Comparison of ENCODE assay signal across 37 cellular contexts in genomic region chr3:127022849-127023248, GRCh38.
"Had no signal": no experiment of that assay in that cellular context is flagged by ENCODE, and none has a peak within 500 bp of the region (broad histone marks: within the 10 kb centered on the region; RNA-seq: fewer than 3 reads in every experiment).

No MANE protein-coding gene starts in this region.

- H3K36me3 Mint-ChIP-seq: activated naive CD4-positive, alpha-beta T cell treated with anti-CD3 and anti-CD28 coated beads, Interleukin-2, amount 10 ng/mL, durations not matched to agents 7 days and 5 days; activated naive CD4-positive, alpha-beta T cell treated with anti-CD3 and anti-CD28 coated beads, Interleukin-2, amount 50 U/mL, for 24 hours; activated naive CD8-positive, alpha-beta T cell treated with anti-CD3 and anti-CD28 coated beads for 36 hours; activated naive CD8-positive, alpha-beta T cell treated with anti-CD3 and anti-CD28 coated beads, Interleukin-2, amount 10 ng/mL, durations not matched to agents 7 days and 5 days had no signal

- H3K4me3 ChIP-seq: adrenal gland, ascending aorta, body of pancreas, cardiac muscle cell had no signal

- H3K4me1 ChIP-seq: adrenal gland, body of pancreas had no signal

- H3K27me3 Mint-ChIP-seq: activated naive CD4-positive, alpha-beta T cell treated with anti-CD3 and anti-CD28 coated beads, Interleukin-2, amount 10 ng/mL, durations not matched to agents 7 days and 5 days; activated naive CD4-positive, alpha-beta T cell treated with anti-CD3 and anti-CD28 coated beads, Interleukin-2, amount 50 U/mL, for 24 hours; activated naive CD8-positive, alpha-beta T cell; activated naive CD8-positive, alpha-beta T cell treated with anti-CD3 and anti-CD28 coated beads for 36 hours; activated naive CD8-positive, alpha-beta T cell treated with anti-CD3 and anti-CD28 coated beads, Interleukin-2, amount 10 ng/mL, durations not matched to agents 7 days and 5 days; activated naive CD8-positive, alpha-beta T cell treated with anti-CD3 and anti-CD28 coated beads, Interleukin-2, amount 50 U/mL, for 24 hours; activated T-cell treated with anti-CD3 and anti-CD28 coated beads, Interleukin-2, amount 50 U/mL, for 24 hours; activated T-helper 17 cell treated with anti-CD3 and anti-CD28 coated beads, Interleukin-2, amount 50 U/mL, for 72 hours; brain; central memory CD8-positive, alpha-beta T cell had no signal

- H3K27ac Mint-ChIP-seq: activated naive CD4-positive, alpha-beta T cell treated with anti-CD3 and anti-CD28 coated beads for 36 hours; activated naive CD4-positive, alpha-beta T cell treated with anti-CD3 and anti-CD28 coated beads, Interleukin-2, amount 10 ng/mL, durations not matched to agents 7 days and 5 days; activated naive CD4-positive, alpha-beta T cell treated with anti-CD3 and anti-CD28 coated beads, Interleukin-2, amount 50 U/mL, for 24 hours; activated naive CD4-positive, alpha-beta T cell treated with anti-CD3 and anti-CD28 coated beads, Interleukin-2, amount 50 U/mL, for 72 hours; activated naive CD8-positive, alpha-beta T cell; activated naive CD8-positive, alpha-beta T cell treated with anti-CD3 and anti-CD28 coated beads for 36 hours; activated naive CD8-positive, alpha-beta T cell treated with anti-CD3 and anti-CD28 coated beads, Interleukin-2, amount 10 ng/mL, durations not matched to agents 7 days and 5 days; activated naive CD8-positive, alpha-beta T cell treated with anti-CD3 and anti-CD28 coated beads, Interleukin-2, amount 50 U/mL, for 24 hours; activated T-cell treated with anti-CD3 and anti-CD28 coated beads, Interleukin-2, amount 50 U/mL, for 24 hours; activated T-cell treated with anti-CD3 and anti-CD28 coated beads, Interleukin-2, amount 50 U/mL, for 72 hours; activated T-helper 1 cell treated with anti-CD3 and anti-CD28 coated beads, Interleukin-12 subunit alpha, Interleukin-12 subunit beta, Interleukin-2, Interleukin-4 antibody, amounts not matched to agents 30 ng/mL and 10 ng/mL and 1 ng/mL, durations not matched to agents 14 hours and 24 hours and 36 hours; activated T-helper 17 cell treated with anti-CD3 and anti-CD28 coated beads, Interleukin-2, amount 50 U/mL, for 72 hours; activated T-helper 2 cell treated with anti-CD3 and anti-CD28 coated beads, Interferon-gamma antibody, Interleukin-2, Interleukin-4, amounts not matched to agents 10 μg/mL and 5 μg/mL and 100 μg/mL, durations not matched to agents 14 hours and 24 hours and 36 hours; brain had no signal

- H3K4me1 Mint-ChIP-seq: activated naive CD4-positive, alpha-beta T cell treated with anti-CD3 and anti-CD28 coated beads, Interleukin-2, amount 10 ng/mL, durations not matched to agents 7 days and 5 days; activated naive CD4-positive, alpha-beta T cell treated with anti-CD3 and anti-CD28 coated beads, Interleukin-2, amount 50 U/mL, for 24 hours; activated naive CD8-positive, alpha-beta T cell treated with anti-CD3 and anti-CD28 coated beads, Interleukin-2, amount 50 U/mL, for 24 hours; activated T-helper 17 cell treated with anti-CD3 and anti-CD28 coated beads, Interleukin-2, amount 50 U/mL, for 72 hours; brain; central memory CD8-positive, alpha-beta T cell had no signal

- H3K27ac ChIP-seq: adrenal gland, ascending aorta, body of pancreas, brain microvascular endothelial cell, cardiac muscle cell had no signal

- H3K9me3 ChIP-seq: adrenal gland, ascending aorta, body of pancreas had no signal

- H3K27me3 ChIP-seq: adrenal gland, ascending aorta, body of pancreas, brain microvascular endothelial cell, cardiac muscle cell had no signal

- DNase-seq: activated effector memory CD4-positive, alpha-beta T cell treated with anti-CD3 and anti-CD28 coated beads, Interleukin-2, amount 50 U/mL, for 16 hours; activated effector memory CD4-positive, alpha-beta T cell treated with Interleukin-2 at 50 U/mL for 16 hours; activated gamma-delta T cell; activated gamma-delta T cell treated with Interleukin-2 at 50 U/mL for 16 hours; activated naive CD4-positive, alpha-beta T cell; activated naive CD4-positive, alpha-beta T cell treated with anti-CD3 and anti-CD28 coated beads for 36 hours; activated naive CD4-positive, alpha-beta T cell treated with anti-CD3 and anti-CD28 coated beads, Interleukin-2, amount 10 ng/mL, durations not matched to agents 7 days and 5 days; activated naive CD4-positive, alpha-beta T cell treated with anti-CD3 and anti-CD28 coated beads, Interleukin-2, amount 50 U/mL, for 16 hours; activated naive CD4-positive, alpha-beta T cell treated with Interleukin-2 at 50 U/mL for 16 hours; activated naive CD8-positive, alpha-beta T cell treated with anti-CD3 and anti-CD28 coated beads for 36 hours; activated naive CD8-positive, alpha-beta T cell treated with anti-CD3 and anti-CD28 coated beads, Interleukin-2, amount 10 ng/mL, durations not matched to agents 7 days and 5 days; activated naive CD8-positive, alpha-beta T cell treated with anti-CD3 and anti-CD28 coated beads, Interleukin-2, amount 50 U/mL, for 24 hours; activated T-cell treated with anti-CD3 and anti-CD28 coated beads, Interleukin-2, amount 50 U/mL, for 1 hour; activated T-cell treated with anti-CD3 and anti-CD28 coated beads, Interleukin-2, amount 50 U/mL, for 24 hours; activated T-cell treated with anti-CD3 and anti-CD28 coated beads, Interleukin-2, amount 50 U/mL, for 4 hours; activated T-cell treated with anti-CD3 and anti-CD28 coated beads, Interleukin-2, amount 50 U/mL, for 48 hours; activated T-cell treated with anti-CD3 and anti-CD28 coated beads, Interleukin-2, amount 50 U/mL, for 72 hours; adrenal gland; amniotic stem cell; amygdala; anterior cingulate cortex; aorta; body of pancreas; brain microvascular endothelial cell; caudate nucleus; central memory CD4-positive, alpha-beta T cell; cerebellar nuclear complex had no signal

- H3K9me3 Mint-ChIP-seq: activated naive CD4-positive, alpha-beta T cell treated with anti-CD3 and anti-CD28 coated beads for 36 hours; activated naive CD4-positive, alpha-beta T cell treated with anti-CD3 and anti-CD28 coated beads, Interleukin-2, amount 10 ng/mL, durations not matched to agents 7 days and 5 days; activated naive CD4-positive, alpha-beta T cell treated with anti-CD3 and anti-CD28 coated beads, Interleukin-2, amount 50 U/mL, for 24 hours; activated naive CD4-positive, alpha-beta T cell treated with anti-CD3 and anti-CD28 coated beads, Interleukin-2, amount 50 U/mL, for 72 hours; activated naive CD8-positive, alpha-beta T cell treated with anti-CD3 and anti-CD28 coated beads for 36 hours; activated naive CD8-positive, alpha-beta T cell treated with anti-CD3 and anti-CD28 coated beads, Interleukin-2, amount 10 ng/mL, durations not matched to agents 7 days and 5 days; activated naive CD8-positive, alpha-beta T cell treated with anti-CD3 and anti-CD28 coated beads, Interleukin-2, amount 50 U/mL, for 24 hours; activated T-cell treated with anti-CD3 and anti-CD28 coated beads, Interleukin-2, amount 50 U/mL, for 24 hours; activated T-cell treated with anti-CD3 and anti-CD28 coated beads, Interleukin-2, amount 50 U/mL, for 4 hours; activated T-cell treated with anti-CD3 and anti-CD28 coated beads, Interleukin-2, amount 50 U/mL, for 72 hours; activated T-helper 1 cell treated with anti-CD3 and anti-CD28 coated beads, Interleukin-12 subunit alpha, Interleukin-12 subunit beta, Interleukin-2, Interleukin-4 antibody, amounts not matched to agents 30 ng/mL and 10 ng/mL and 1 ng/mL, durations not matched to agents 14 hours and 24 hours and 36 hours; activated T-helper 17 cell treated with anti-CD3 and anti-CD28 coated beads, Interleukin-2, amount 50 U/mL, for 72 hours; activated T-helper 2 cell treated with anti-CD3 and anti-CD28 coated beads, Interferon-gamma antibody, Interleukin-2, Interleukin-4, amounts not matched to agents 10 μg/mL and 5 μg/mL and 100 μg/mL, durations not matched to agents 14 hours and 24 hours and 36 hours; brain; central memory CD8-positive, alpha-beta T cell had no signal

- H3K4me3 Mint-ChIP-seq: activated naive CD4-positive, alpha-beta T cell treated with anti-CD3 and anti-CD28 coated beads for 36 hours; activated naive CD4-positive, alpha-beta T cell treated with anti-CD3 and anti-CD28 coated beads, Interleukin-2, amount 10 ng/mL, durations not matched to agents 7 days and 5 days; activated naive CD4-positive, alpha-beta T cell treated with anti-CD3 and anti-CD28 coated beads, Interleukin-2, amount 50 U/mL, for 24 hours; activated naive CD8-positive, alpha-beta T cell; activated naive CD8-positive, alpha-beta T cell treated with anti-CD3 and anti-CD28 coated beads for 36 hours; activated naive CD8-positive, alpha-beta T cell treated with anti-CD3 and anti-CD28 coated beads, Interleukin-2, amount 10 ng/mL, durations not matched to agents 7 days and 5 days; activated naive CD8-positive, alpha-beta T cell treated with anti-CD3 and anti-CD28 coated beads, Interleukin-2, amount 50 U/mL, for 24 hours; activated T-cell treated with anti-CD3 and anti-CD28 coated beads, Interleukin-2, amount 50 U/mL, for 24 hours; activated T-cell treated with anti-CD3 and anti-CD28 coated beads, Interleukin-2, amount 50 U/mL, for 4 hours; activated T-cell treated with anti-CD3 and anti-CD28 coated beads, Interleukin-2, amount 50 U/mL, for 72 hours; activated T-helper 1 cell treated with anti-CD3 and anti-CD28 coated beads, Interleukin-12 subunit alpha, Interleukin-12 subunit beta, Interleukin-2, Interleukin-4 antibody, amounts not matched to agents 30 ng/mL and 10 ng/mL and 1 ng/mL, durations not matched to agents 14 hours and 24 hours and 36 hours; activated T-helper 17 cell treated with anti-CD3 and anti-CD28 coated beads, Interleukin-2, amount 50 U/mL, for 72 hours; brain; central memory CD8-positive, alpha-beta T cell had no signal
